ENCODE assay signal across 1 cellular context in the genomic region with DNA sequence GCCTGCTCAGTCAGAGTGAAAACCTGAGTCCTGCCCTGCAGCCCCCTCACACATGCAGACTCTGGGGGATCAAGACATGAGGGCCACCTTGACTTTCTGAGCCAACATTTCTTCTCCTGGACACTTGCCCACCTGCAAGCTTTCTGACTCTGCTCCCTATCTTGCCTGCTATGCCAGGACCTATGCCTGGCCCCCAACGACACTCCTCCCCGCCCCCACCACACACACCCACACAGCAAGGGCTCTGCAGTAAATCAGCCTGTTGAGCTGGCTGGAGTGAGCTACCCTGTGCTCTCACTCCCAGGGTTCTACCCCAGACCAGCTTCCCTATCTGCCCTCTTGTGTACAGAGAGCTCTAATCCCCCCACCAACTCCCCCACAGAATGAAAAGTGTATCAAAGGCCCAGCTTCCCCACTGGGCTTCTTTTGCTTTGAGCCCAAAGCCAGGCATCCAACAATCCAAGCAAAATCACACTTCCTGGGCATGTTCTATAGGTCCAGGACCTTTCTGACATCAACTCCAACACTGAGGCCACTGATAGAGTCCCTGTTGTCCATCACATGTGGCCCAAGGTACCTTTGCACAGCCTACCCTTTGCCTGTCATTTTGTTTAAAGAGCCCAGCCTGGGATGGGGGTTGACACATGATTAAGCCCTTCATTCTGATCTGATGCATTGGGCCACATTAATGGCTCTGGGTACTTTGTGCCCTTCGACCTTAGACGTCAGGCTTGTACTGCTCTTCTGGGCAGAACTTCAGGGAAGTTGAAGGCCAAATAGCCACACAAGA.
TF ChIP-seq lines count a peak whose summit lies in the region.

No MANE protein-coding gene starts in this region.

TF ChIP-seq in IMR-90, 13 proteins besides CTCF, POLR2A, EP300 and RAD21:
- TF ChIP-seq CHD1 (IDR thresholded peaks at IDR 0.05; ENCODE audit: low read depth, low read length) (no peak), MAZ (IDR thresholded peaks at IDR 0.05; ENCODE audit: borderline replicate concordance, low read depth, low read length) (no peak; the same call in 1 of the 2 replicates), CEBPB (IDR thresholded peaks at IDR 0.05; ENCODE audit: low read depth, low read length) (no peak), FOS (IDR thresholded peaks at IDR 0.05; ENCODE audit: low read depth, low read length) (no peak), RCOR1 (IDR thresholded peaks at IDR 0.05; ENCODE audit: insufficient replicate concordance, low read length) (no peak), NFE2L2 (IDR thresholded peaks at IDR 0.05; ENCODE audit: low read depth, low read length) (no peak)
- TF ChIP-seq, protein P1, sequence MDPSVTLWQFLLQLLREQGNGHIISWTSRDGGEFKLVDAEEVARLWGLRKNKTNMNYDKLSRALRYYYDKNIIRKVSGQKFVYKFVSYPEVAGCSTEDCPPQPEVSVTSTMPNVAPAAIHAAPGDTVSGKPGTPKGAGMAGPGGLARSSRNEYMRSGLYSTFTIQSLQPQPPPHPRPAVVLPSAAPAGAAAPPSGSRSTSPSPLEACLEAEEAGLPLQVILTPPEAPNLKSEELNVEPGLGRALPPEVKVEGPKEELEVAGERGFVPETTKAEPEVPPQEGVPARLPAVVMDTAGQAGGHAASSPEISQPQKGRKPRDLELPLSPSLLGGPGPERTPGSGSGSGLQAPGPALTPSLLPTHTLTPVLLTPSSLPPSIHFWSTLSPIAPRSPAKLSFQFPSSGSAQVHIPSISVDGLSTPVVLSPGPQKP (IDR thresholded peaks at IDR 0.05; ENCODE audit: borderline replicate concordance, low read depth, low read length) = no peak
- TF ChIP-seq, protein P2, sequence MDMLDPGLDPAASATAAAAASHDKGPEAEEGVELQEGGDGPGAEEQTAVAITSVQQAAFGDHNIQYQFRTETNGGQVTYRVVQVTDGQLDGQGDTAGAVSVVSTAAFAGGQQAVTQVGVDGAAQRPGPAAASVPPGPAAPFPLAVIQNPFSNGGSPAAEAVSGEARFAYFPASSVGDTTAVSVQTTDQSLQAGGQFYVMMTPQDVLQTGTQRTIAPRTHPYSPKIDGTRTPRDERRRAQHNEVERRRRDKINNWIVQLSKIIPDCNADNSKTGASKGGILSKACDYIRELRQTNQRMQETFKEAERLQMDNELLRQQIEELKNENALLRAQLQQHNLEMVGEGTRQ (IDR thresholded peaks at IDR 0.05; ENCODE audit: low read depth, low read length) = no peak
TF ChIP-seq in IMR-90: peak in this region for 0.
